Comparison of ENCODE assay signal across 1 cellular context in genomic region chr6:42177514-42178364, GRCh38.
TF ChIP-seq lines count a peak whose summit lies in the region.

No MANE protein-coding gene starts in this region.

TF ChIP-seq in K562, 482 proteins besides CTCF, POLR2A, EP300 and RAD21:
- TF ChIP-seq ZBTB33 (CRISPR knock-in tag; IDR thresholded peaks at IDR 0.05) (peak; percentile 71; the same call in 1 of the 2 replicates), ZNF407 (IDR thresholded peaks at IDR 0.05; ENCODE audit: low read depth) (no peak), PKNOX1 (IDR thresholded peaks at IDR 0.05) (peak; percentile 66)
TF ChIP-seq in K562: peak in this region for 2.
